Comparison of ENCODE assay signal across 1 cellular context in genomic region chr10:87913170-87913921, GRCh38.
TF ChIP-seq lines count a peak whose summit lies in the region.

No MANE protein-coding gene starts in this region.

TF ChIP-seq in SK-N-SH treated with all-trans-retinoic acid at 6 μM for 48 hours, 23 proteins besides CTCF, POLR2A, EP300 and RAD21 (continued from another document):
- TF ChIP-seq CSRNP3 (CRISPR knock-in tag; IDR thresholded peaks at IDR 0.05): no peak
- peak; percentile 71 for TF ChIP-seq ZFP30 (CRISPR knock-in tag; IDR thresholded peaks at IDR 0.05)
- no peak for TF ChIP-seq ARNTL (CRISPR knock-in tag; IDR thresholded peaks at IDR 0.05; ENCODE audit: borderline replicate concordance, low read depth)
- no peak for TF ChIP-seq SNAI2 (CRISPR knock-in tag; IDR thresholded peaks at IDR 0.05)
